In genomic region chr19:18590273-18591272, GRCh38 we compare ENCODE assay signal across 8 cellular contexts. TPM values are rescaled to one million over a fixed set of nuclear protein-coding genes. Genes with fewer than 3 reads are reported as not detected.
DNase-seq lines count a peak whose midpoint lies in the region; ATAC-seq, FAIRE-seq and TF ChIP-seq lines count a peak whose summit lies in the region.

No MANE protein-coding gene starts in this region.

- peaks cover 8% of the 10 kb centered on the region for H3K27me3 Mint-ChIP-seq in activated CD4-positive, alpha-beta T cell treated with anti-CD3 and anti-CD28 coated beads, Interleukin-2, amount 10 ng/mL, durations not matched to agents 7 days and 5 days
- no peaks in the 10 kb centered on the region for H3K27me3 Mint-ChIP-seq in memory B cell

- peaks cover 44% of the 10 kb centered on the region for H3K4me1 Mint-ChIP-seq in activated CD4-positive, alpha-beta T cell treated with anti-CD3 and anti-CD28 coated beads, Interleukin-2, amount 10 ng/mL, durations not matched to agents 7 days and 5 days
- H3K4me1 Mint-ChIP-seq in memory B cell = peaks cover 35% of the 10 kb centered on the region

- peaks cover 16% of the 10 kb centered on the region for H3K36me3 Mint-ChIP-seq in activated CD4-positive, alpha-beta T cell treated with anti-CD3 and anti-CD28 coated beads, Interleukin-2, amount 10 ng/mL, durations not matched to agents 7 days and 5 days (ENCODE audit: low read depth)
- H3K36me3 Mint-ChIP-seq in memory B cell = peaks cover 5% of the 10 kb centered on the region

- POLR2A ChIA-PET in activated CD4-positive, alpha-beta T cell treated with anti-CD3 and anti-CD28 coated beads, Interleukin-2, amount 10 ng/mL, durations not matched to agents 7 days and 5 days (lab: Charles Lee) = interaction anchor here (0.7 kb wide), 1 partner anchor 181 kb away, joined by 8 read pairs; no protein-coding TSS in a partner anchor

- no peaks in the 10 kb centered on the region for H3K9me3 Mint-ChIP-seq in activated CD4-positive, alpha-beta T cell treated with anti-CD3 and anti-CD28 coated beads, Interleukin-2, amount 10 ng/mL, durations not matched to agents 7 days and 5 days
- H3K9me3 Mint-ChIP-seq in memory B cell = no peaks in the 10 kb centered on the region

- H3K27ac Mint-ChIP-seq in activated CD4-positive, alpha-beta T cell treated with anti-CD3 and anti-CD28 coated beads, Interleukin-2, amount 10 ng/mL, durations not matched to agents 7 days and 5 days = no peak overlapping the region
- peak overlapping the region; percentile 95 for H3K27ac Mint-ChIP-seq in memory B cell

- H3K27ac ChIP-seq in caudate nucleus (ENCODE audit: low read depth, low read length) = peak overlapping the region; percentile 5

- TF ChIP-seq POLR2A in GM12892 (IDR thresholded peaks at IDR 0.05; ENCODE audit: low read depth, low read length) = no peak

- CTCF ChIA-PET in activated CD4-positive, alpha-beta T cell treated with anti-CD3 and anti-CD28 coated beads, Interleukin-2, amount 10 ng/mL, durations not matched to agents 7 days and 5 days (lab: Charles Lee) = interaction anchor here (0.9 to 3.8 kb wide), 8 partner anchors 10 to 329 kb away, joined by 3 to 41 read pairs (median 6); partner anchors contain the start of genes COPE, DDX49 and UBA52

- DNase-seq in activated CD4-positive, alpha-beta T cell treated with anti-CD3 and anti-CD28 coated beads, Interleukin-2, amount 10 ng/mL, durations not matched to agents 7 days and 5 days = no peak
- no peak for DNase-seq in activated CD4-positive, alpha-beta T cell treated with anti-CD3 and anti-CD28 coated beads for 4 hours
- DNase-seq in NCI-H526 treated with DMSO at 0.1 percent for 48 hours (lab: John Stamatoyannopoulos, UW) (peak; percentile 76), caudate nucleus (lab: John Stamatoyannopoulos, UW) (peak in 58 of 61 donors; percentile 9 to 94 (median 73)), memory B cell (ENCODE audit: low spot score in 2 of 2) (no peak), GM12892 (ENCODE audit: insufficient read length) (no peak), HTR-8/SVneo (ENCODE audit: insufficient read length, low spot score) (no peak), glomerular visceral epithelial cell (ENCODE audit: extremely low spot score) (no peak)

- peak overlapping the region; percentile 84 for H3K4me3 Mint-ChIP-seq in activated CD4-positive, alpha-beta T cell treated with anti-CD3 and anti-CD28 coated beads, Interleukin-2, amount 10 ng/mL, durations not matched to agents 7 days and 5 days
- peak overlapping the region; percentile 90 for H3K4me3 Mint-ChIP-seq in memory B cell

- FAIRE-seq in GM12892 (lab: Jason Lieb, UNC) (no peak), HTR-8/SVneo (lab: Jason Lieb, UNC) (no peak)

- ATAC-seq in memory B cell (ENCODE audit: low read depth) = no peak

RNA-seq across cellular contexts. Expression of gene REX1BD, which starts 2.0 kb away (rescaled TPM):
- total RNA-seq in activated CD4-positive, alpha-beta T cell treated with anti-CD3 and anti-CD28 coated beads, Interleukin-2, amount 10 ng/mL, durations not matched to agents 7 days and 5 days = 10 to 100 TPM; 73.0 to 85.2 TPM
- 8.4 TPM for polyA plus RNA-seq in GM12892 (2012; ENCODE audit: missing spikeins)

RNA-seq across cellular contexts. Expression of gene CRLF1, which starts 16.0 kb away (rescaled TPM):
- not detected for total RNA-seq in activated CD4-positive, alpha-beta T cell treated with anti-CD3 and anti-CD28 coated beads, Interleukin-2, amount 10 ng/mL, durations not matched to agents 7 days and 5 days
- 5.7 TPM for polyA plus RNA-seq in GM12892 (2012; ENCODE audit: missing spikeins)

RNA-seq across cellular contexts. Expression of gene UBA52, which starts 18.9 kb away (rescaled TPM):
- 1,000 to 10,000 TPM; 1,627 to 1,778 TPM for total RNA-seq in activated CD4-positive, alpha-beta T cell treated with anti-CD3 and anti-CD28 coated beads, Interleukin-2, amount 10 ng/mL, durations not matched to agents 7 days and 5 days
- 2,400 TPM for polyA plus RNA-seq in GM12892 (2012; ENCODE audit: missing spikeins)

RNA-seq across cellular contexts. Expression of gene TMEM59L, which starts 22.1 kb away (rescaled TPM):
- total RNA-seq in activated CD4-positive, alpha-beta T cell treated with anti-CD3 and anti-CD28 coated beads, Interleukin-2, amount 10 ng/mL, durations not matched to agents 7 days and 5 days = under 1 TPM in 1 of 2 experiments, not detected in 1; 0.12 TPM
- polyA plus RNA-seq in GM12892 (2012; ENCODE audit: missing spikeins) = not detected

RNA-seq across cellular contexts. Expression of gene KXD1, which starts 32.9 kb away (rescaled TPM):
- total RNA-seq in activated CD4-positive, alpha-beta T cell treated with anti-CD3 and anti-CD28 coated beads, Interleukin-2, amount 10 ng/mL, durations not matched to agents 7 days and 5 days = 10 to 100 TPM; 95.4 to 100.0 TPM
- polyA plus RNA-seq in GM12892 (2012; ENCODE audit: missing spikeins) = 98.8 TPM

Comparison
In these comparisons a context has a peak if more than half of its experiments do, and no peak if none do; other contexts are left out.
1. DNase-seq: peak in NCI-H526 treated with DMSO at 0.1 percent for 48 hours (single experiment) and caudate nucleus (58 of 61); none in activated CD4-positive, alpha-beta T cell treated with anti-CD3 and anti-CD28 coated beads, Interleukin-2, amount 10 ng/mL, durations not matched to agents 7 days and 5 days (single experiment), activated CD4-positive, alpha-beta T cell treated with anti-CD3 and anti-CD28 coated beads for 4 hours (0 of 2), memory B cell (0 of 2), GM12892 (single experiment), HTR-8/SVneo (single experiment) and glomerular visceral epithelial cell (single experiment).